26 cellular contexts compared by ENCODE assay signal in the genomic region with DNA sequence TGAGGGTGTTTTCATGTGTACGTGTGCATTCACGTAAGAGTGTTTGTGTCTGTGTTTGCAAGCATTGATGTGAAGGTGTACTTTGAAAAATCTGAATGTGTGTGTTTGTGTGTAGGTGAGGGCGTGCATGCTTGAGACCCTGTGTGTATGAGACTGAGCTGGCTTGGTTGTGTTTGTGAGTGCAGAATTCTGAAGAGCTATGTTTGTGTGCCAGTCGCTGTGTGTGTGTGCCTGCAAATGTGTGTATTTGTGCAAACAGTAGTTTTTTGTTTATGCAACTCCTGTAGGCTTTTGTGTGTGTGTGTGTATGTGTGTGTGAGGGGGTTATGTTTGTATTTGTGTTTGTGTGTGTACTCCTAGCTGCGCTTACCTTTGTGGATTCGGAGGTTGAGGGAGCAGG. TPM values are rescaled to one million over a fixed set of nuclear protein-coding genes. Genes with fewer than 3 reads are reported as not detected.
DNase-seq lines count a peak whose midpoint lies in the region; ATAC-seq and TF ChIP-seq lines count a peak whose summit lies in the region.
"Had no signal": no experiment of that assay in that cellular context is flagged by ENCODE, and none has a peak within 500 bp of the region (broad histone marks: within the 10 kb centered on the region; RNA-seq: fewer than 3 reads in every experiment).

No MANE protein-coding gene starts in this region.

- no peaks in the 10 kb centered on the region for H3K9me2 ChIP-seq in SK-N-SH

- no peaks in the 10 kb centered on the region for H3K4me1 ChIP-seq in SK-N-SH (ENCODE audit: control insufficient read depth in 1 of 2, insufficient read depth in 2 of 2, low read depth in 1 of 2, low read length in 1 of 2)
- H3K4me1 ChIP-seq: BE2C had no signal

- H3K36me3 ChIP-seq in SK-N-SH (replicated peaks in 1 of 2; ENCODE audit: control insufficient read depth in 1 of 2, insufficient read depth in 2 of 2, low read length in 1 of 2) = no peaks in the 10 kb centered on the region
- H3K36me3 ChIP-seq: BE2C, MG63 had no signal

- peaks cover 3% of the 10 kb centered on the region; the same call in 1 of the 2 replicates for H4K20me1 ChIP-seq in SK-N-SH (ENCODE audit: insufficient read depth)

- H3K4me3 ChIP-seq in SK-N-SH (ENCODE audit: low read depth in 2 of 2, low read length in 1 of 2) (no peak overlapping the region), iPS-18c (ENCODE audit: insufficient read depth, low read depth, low read length) (peak overlapping the region; percentile 4; the same call in 1 of the 2 replicates), foreskin fibroblast (ENCODE audit: low read depth in 1 of 2, low read length in 2 of 2) (no peak overlapping the region)
- H3K4me3 ChIP-seq: GM12878, MG63 had no signal

- POLR2A ChIA-PET in SK-N-SH (lab: Yijun Ruan, JAX) = no interaction called here

- no peak overlapping the region for H2AFZ ChIP-seq in SK-N-SH (ENCODE audit: low read depth)

- peak overlapping the region; percentile 2; the same call in 1 of the 2 replicates for H3K4me2 ChIP-seq in SK-N-SH

- TF ChIP-seq RAD21 in SK-N-SH (IDR thresholded peaks at IDR 0.05; ENCODE audit: low read length) = no peak

- 17% methylated on average over 6 of the region's 6 CpGs for WGBS in SK-N-SH (ENCODE audit: low lambda C conversion rate)

- in situ Hi-C loops in ACHN (cut with HindIII; ENCODE audit: low pct_ligation_motif_present, low pct_unique_long_range_greater_than_20kb, low sequenced_read_pairs) = no loop called here
- in situ Hi-C loops in KBM-7 (cut with MboI; ENCODE audit: low pct_unique_long_range_greater_than_20kb, low sequenced_read_pairs) = loop anchor here (25.0 kb wide), 1 partner anchor 439 kb away; no protein-coding TSS in a partner anchor

- TF ChIP-seq CTCF in SK-N-SH (IDR thresholded peaks at IDR 0.05) (no peak), brain (conservative IDR thresholded peaks at IDR 0.05) (no peak), foreskin fibroblast (IDR thresholded peaks at IDR 0.05; ENCODE audit: low read depth, low read length) (no peak)

- CTCF ChIA-PET in SK-N-SH (lab: Yijun Ruan, JAX) = interaction anchor here (0.8 to 4.4 kb wide), 3 partner anchors 11 to 439 kb away, joined by 3 to 32 read pairs (median 4); no protein-coding TSS in a partner anchor

- H3K36me3 Mint-ChIP-seq in brain = peaks cover 3% of the 10 kb centered on the region
- H3K36me3 Mint-ChIP-seq: CD8-positive, alpha-beta memory T cell had no signal

- H3K9me3 ChIP-seq in SK-N-SH = no peaks in the 10 kb centered on the region
- H3K9me3 ChIP-seq in iPS-18c (ENCODE audit: control insufficient read depth, insufficient read depth, low read length) = peaks cover 2% of the 10 kb centered on the region
- H3K9me3 ChIP-seq: BE2C, MG63 had no signal

- H3K27ac Mint-ChIP-seq in brain = peak overlapping the region in 4 of 5 experiments; percentile 0 to 92 (median 31)
- H3K27ac Mint-ChIP-seq: CD14-positive monocyte had no signal

- no peak overlapping the region for H3K27ac ChIP-seq in SK-N-SH (ENCODE audit: low read depth in 2 of 2, low read length in 1 of 2)
- H3K27ac ChIP-seq: 22Rv1 had no signal

- H3K4me3 Mint-ChIP-seq in brain = peak overlapping the region; percentile 58 to 84 (median 78)

- no peaks in the 10 kb centered on the region for H3K79me2 ChIP-seq in SK-N-SH (ENCODE audit: insufficient read depth)

- no peak for DNase-seq in SK-N-SH
- DNase-seq in ACHN = no peak
- DNase-seq in NCI-H2171 (lab: John Stamatoyannopoulos, UW) = no peak
- no peak for DNase-seq in KBM-7
- DNase-seq in foreskin fibroblast = no peak
- DNase-seq: BE2C; CD8-positive, alpha-beta memory T cell; DMS 273 treated with DMSO at 0.1 percent for 48 hours; DMS79; EL; GDM1; KG1; MG63; NCI-H1105 treated with DMSO at 0.1 percent for 48 hours; NCI-H146; NCI-H1930; NCI-H2107; NCI-H446 treated with DMSO at 0.1 percent for 48 hours; Right ventricle myocardium superior; RPMI8226 had no signal

- ATAC-seq in SK-N-SH treated with all-trans-retinoic acid at 6 μM for 48 hours = no peak
- ATAC-seq: GM12878 had no signal

- peaks cover 14% of the 10 kb centered on the region for H3K4me1 Mint-ChIP-seq in brain

- peaks cover 98% of the 10 kb centered on the region for H3K27me3 Mint-ChIP-seq in brain

- TF ChIP-seq EP300 in SK-N-SH (IDR thresholded peaks at IDR 0.05; ENCODE audit: borderline replicate concordance in 1 of 2, low read depth in 1 of 2, low read length in 1 of 2) = no peak

- no peaks in the 10 kb centered on the region for H3F3A ChIP-seq in SK-N-SH (replicated peaks; ENCODE audit: insufficient read depth)

- peaks cover 0 to 4% (median 2%) of the 10 kb centered on the region in 5 experiments for H3K9me3 Mint-ChIP-seq in brain

- no peak overlapping the region for H3K9ac ChIP-seq in SK-N-SH

- peaks cover 92% of the 10 kb centered on the region for H3K27me3 ChIP-seq in SK-N-SH (ENCODE audit: insufficient read depth)

TF ChIP-seq in SK-N-SH, 30 proteins besides CTCF, POLR2A, EP300 and RAD21:
- TF ChIP-seq RXRA (IDR thresholded peaks at IDR 0.05; ENCODE audit: borderline replicate concordance, low read depth) = no peak
- TF ChIP-seq NFIC (IDR thresholded peaks at IDR 0.05; ENCODE audit: borderline replicate concordance) = no peak
- TF ChIP-seq, protein P1, sequence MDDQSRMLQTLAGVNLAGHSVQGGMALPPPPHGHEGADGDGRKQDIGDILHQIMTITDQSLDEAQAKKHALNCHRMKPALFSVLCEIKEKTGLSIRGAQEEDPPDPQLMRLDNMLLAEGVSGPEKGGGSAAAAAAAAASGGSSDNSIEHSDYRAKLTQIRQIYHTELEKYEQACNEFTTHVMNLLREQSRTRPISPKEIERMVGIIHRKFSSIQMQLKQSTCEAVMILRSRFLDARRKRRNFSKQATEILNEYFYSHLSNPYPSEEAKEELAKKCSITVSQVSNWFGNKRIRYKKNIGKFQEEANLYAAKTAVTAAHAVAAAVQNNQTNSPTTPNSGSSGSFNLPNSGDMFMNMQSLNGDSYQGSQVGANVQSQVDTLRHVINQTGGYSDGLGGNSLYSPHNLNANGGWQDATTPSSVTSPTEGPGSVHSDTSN (IDR thresholded peaks at IDR 0.05) = no peak
- TF ChIP-seq TEAD4 (IDR thresholded peaks at IDR 0.05; ENCODE audit: borderline replicate concordance, insufficient read depth) = no peak
- TF ChIP-seq GABPA (IDR thresholded peaks at IDR 0.05; ENCODE audit: low read depth) = no peak
- no peak for TF ChIP-seq RCOR1 (IDR thresholded peaks at IDR 0.05; ENCODE audit: low read length)
- no peak for TF ChIP-seq GATA2 (CRISPR knock-in tag; IDR thresholded peaks at IDR 0.05)
- no peak for TF ChIP-seq FOXM1 (IDR thresholded peaks at IDR 0.05; ENCODE audit: low read depth)
- no peak for TF ChIP-seq ELF1 (IDR thresholded peaks at IDR 0.05)

TF ChIP-seq in SK-N-SH treated with all-trans-retinoic acid at 6 μM for 48 hours, 23 proteins besides CTCF, POLR2A, EP300 and RAD21:
- no peak for TF ChIP-seq ZFP3 (CRISPR knock-in tag; IDR thresholded peaks at IDR 0.05)
- TF ChIP-seq TCF4 (CRISPR knock-in tag; IDR thresholded peaks at IDR 0.05; ENCODE audit: borderline replicate concordance) = no peak
- TF ChIP-seq, protein P2, sequence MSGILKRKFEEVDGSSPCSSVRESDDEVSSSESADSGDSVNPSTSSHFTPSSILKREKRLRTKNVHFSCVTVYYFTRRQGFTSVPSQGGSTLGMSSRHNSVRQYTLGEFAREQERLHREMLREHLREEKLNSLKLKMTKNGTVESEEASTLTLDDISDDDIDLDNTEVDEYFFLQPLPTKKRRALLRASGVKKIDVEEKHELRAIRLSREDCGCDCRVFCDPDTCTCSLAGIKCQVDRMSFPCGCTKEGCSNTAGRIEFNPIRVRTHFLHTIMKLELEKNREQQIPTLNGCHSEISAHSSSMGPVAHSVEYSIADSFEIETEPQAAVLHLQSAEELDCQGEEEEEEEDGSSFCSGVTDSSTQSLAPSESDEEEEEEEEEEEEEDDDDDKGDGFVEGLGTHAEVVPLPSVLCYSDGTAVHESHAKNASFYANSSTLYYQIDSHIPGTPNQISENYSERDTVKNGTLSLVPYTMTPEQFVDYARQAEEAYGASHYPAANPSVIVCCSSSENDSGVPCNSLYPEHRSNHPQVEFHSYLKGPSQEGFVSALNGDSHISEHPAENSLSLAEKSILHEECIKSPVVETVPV (CRISPR knock-in tag; IDR thresholded peaks at IDR 0.05) = no peak
- no peak for TF ChIP-seq ZNF565 (CRISPR knock-in tag; conservative IDR thresholded peaks at IDR 0.05; ENCODE audit: low read depth)
- TF ChIP-seq RARB (CRISPR knock-in tag; IDR thresholded peaks at IDR 0.05) = no peak
- no peak for TF ChIP-seq TSHZ2 (CRISPR knock-in tag; IDR thresholded peaks at IDR 0.05)

RNA-seq across cellular contexts. Expression of gene LHX5, which starts 1.7 kb away (rescaled TPM):
- polyA plus RNA-seq in SK-N-SH (2012; rRNA removed) (not detected in 2 replicates), brain (ENCODE audit: insufficient read depth, low read depth, low replicate concordance) (0.10 TPM)
- not detected in 2 replicates for polyA plus RNA-seq in SK-N-SH (2012; cell fraction: cytosol; rRNA removed)
- 0.01 TPM in 1 of 2 replicates, not detected in the other for polyA plus RNA-seq in SK-N-SH (2012; cell fraction: nucleus; rRNA removed)
- polyA plus RNA-seq: CD14-positive monocyte; CD8-positive, alpha-beta memory T cell had no signal

RNA-seq across cellular contexts. Expression of gene SDSL, which starts 51.2 kb away (rescaled TPM):
- polyA plus RNA-seq in SK-N-SH (2012; rRNA removed) (32.4 and 33.7 TPM in 2 replicates), brain (ENCODE audit: insufficient read depth, low read depth, low replicate concordance) (10.4 TPM)
- 16.7 and 24.6 TPM in 2 replicates for polyA plus RNA-seq in SK-N-SH (2012; cell fraction: cytosol; rRNA removed)
- polyA plus RNA-seq in SK-N-SH (2012; cell fraction: nucleus; rRNA removed) = 28.1 and 36.0 TPM in 2 replicates
- polyA plus RNA-seq: CD8-positive, alpha-beta memory T cell had no signal
